ENCODE assay signal across 16 cellular contexts in genomic region chr3:183172051-183172639, GRCh38.
"Had no signal": no experiment of that assay in that cellular context is flagged by ENCODE, and none has a peak within 500 bp of the region (broad histone marks: within the 10 kb centered on the region; RNA-seq: fewer than 3 reads in every experiment).

No MANE protein-coding gene starts in this region.

- H3K9me3 Mint-ChIP-seq: natural killer cell had no signal

- ATAC-seq: heart left ventricle, natural killer cell, right cardiac atrium had no signal

- H3K4me1 ChIP-seq: adrenal gland, colonic mucosa, heart left ventricle, left lung, tibial artery, vagina had no signal

- H3K36me3 Mint-ChIP-seq: natural killer cell had no signal

- H3K27ac ChIP-seq: adrenal gland, colonic mucosa, heart left ventricle, left lung, tibial artery, vagina had no signal

- H3K4me3 ChIP-seq: adrenal gland, colonic mucosa, heart left ventricle, left lung, tibial artery, vagina had no signal

- H3K27ac Mint-ChIP-seq: natural killer cell had no signal

- H3K27me3 ChIP-seq: adrenal gland, vagina had no signal

- DNase-seq: activated CD4-positive, alpha-beta T cell treated with anti-CD3 and anti-CD28 coated beads, Interleukin-2, amount 50 U/mL, for 4 hours; activated gamma-delta T cell treated with Interleukin-2 at 50 U/mL for 16 hours; activated T-cell treated with anti-CD3 and anti-CD28 coated beads, Interleukin-2, amount 50 U/mL, for 48 hours; adrenal gland; caudate nucleus; colonic mucosa; effector CD4-positive, alpha-beta T cell; foreskin melanocyte; heart left ventricle; left lung; natural killer cell; nucleus accumbens; right cardiac atrium; small intestine; tibial artery had no signal

- H3K4me3 Mint-ChIP-seq: natural killer cell had no signal

- H3K9me3 ChIP-seq: adrenal gland, colonic mucosa, heart left ventricle, left lung, tibial artery, vagina had no signal

- H3K36me3 ChIP-seq: adrenal gland, colonic mucosa, heart left ventricle, left lung, tibial artery, vagina had no signal

- H3K4me1 Mint-ChIP-seq: natural killer cell had no signal
